In genomic region chr5:41154491-41154890, GRCh38 we compare ENCODE assay signal across 1 cellular context.
TF ChIP-seq lines count a peak whose summit lies in the region.

No MANE protein-coding gene starts in this region.

TF ChIP-seq in IMR-90, 13 proteins besides CTCF, POLR2A, EP300 and RAD21 (continued from another document):
- no peak for TF ChIP-seq USF2 (IDR thresholded peaks at IDR 0.05; ENCODE audit: low read depth, low read length)
- no peak for TF ChIP-seq SMC3 (IDR thresholded peaks at IDR 0.05; ENCODE audit: low read depth, low read length)
- no peak for TF ChIP-seq CHD1 (IDR thresholded peaks at IDR 0.05; ENCODE audit: low read depth, low read length)
- no peak for TF ChIP-seq CEBPB (IDR thresholded peaks at IDR 0.05; ENCODE audit: low read depth, low read length)
- TF ChIP-seq RCOR1 (IDR thresholded peaks at IDR 0.05; ENCODE audit: insufficient replicate concordance, low read length) = no peak
